ENCODE assay signal across 21 cellular contexts in the genomic region with DNA sequence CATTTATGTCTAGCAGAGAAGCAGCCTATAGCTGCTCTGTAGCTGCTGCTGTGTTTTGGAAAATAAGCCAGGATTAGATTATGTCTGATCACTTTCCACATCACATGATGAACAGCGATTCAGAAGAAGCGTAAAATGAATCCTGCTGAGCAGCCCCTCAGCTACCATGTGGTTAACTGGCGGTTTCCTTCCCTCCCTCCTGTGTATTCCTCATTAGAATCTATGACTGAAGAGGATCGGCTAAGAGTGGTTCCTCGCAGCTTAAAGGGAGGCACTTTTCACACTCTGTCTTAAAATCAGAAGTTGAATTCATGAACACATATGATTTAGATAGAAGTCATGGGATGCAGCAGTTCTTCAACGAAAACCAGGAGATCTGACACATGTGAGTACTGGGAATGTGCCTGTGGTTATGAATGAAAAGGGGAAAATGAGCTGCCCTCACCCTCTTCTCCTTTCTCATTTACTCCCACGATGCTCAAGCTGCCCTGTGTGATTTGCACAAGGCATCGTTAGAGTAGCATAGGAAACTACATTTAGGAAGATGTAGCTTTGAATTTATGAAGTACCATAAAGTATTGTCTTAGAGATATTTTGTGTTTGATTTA. TPM values are rescaled to one million over a fixed set of nuclear protein-coding genes. Genes with fewer than 3 reads are reported as not detected.
DNase-seq lines count a peak whose midpoint lies in the region; ATAC-seq, FAIRE-seq and TF ChIP-seq lines count a peak whose summit lies in the region.
"Had no signal": no experiment of that assay in that cellular context is flagged by ENCODE, and none has a peak within 500 bp of the region (broad histone marks: within the 10 kb centered on the region; RNA-seq: fewer than 3 reads in every experiment).

PPEF1 (plus strand) TSS at position 204 of the 608 bp plus-strand sequence; CDS start at position 340, 136 bp downstream.

- no peaks in the 10 kb centered on the region for H3K27me3 ChIP-seq in WERI-Rb-1 (ENCODE audit: insufficient read depth, low read depth, severe bottlenecking)
- H3K27me3 ChIP-seq: transverse colon had no signal

- peaks cover 12% of the 10 kb centered on the region for H3K36me3 ChIP-seq in WERI-Rb-1
- H3K36me3 ChIP-seq: heart left ventricle, transverse colon had no signal

- peak; percentile 98 for FAIRE-seq in D721Med (lab: Jason Lieb, UNC)
- FAIRE-seq: TTC549 had no signal

- ATAC-seq in HG02884 (IDR thresholded peaks at IDR 0.05; ENCODE audit: unreplicated experiment), result no peak
- ATAC-seq: HCT116; heart left ventricle; left colon; natural killer cell; psoas muscle; stimulated activated naive CD8-positive, alpha-beta T cell treated with anti-CD3 and anti-CD28 coated beads, Interleukin-15, Interleukin-2, amounts not matched to agents 100 U/mL and 50 U/mL, for 24 hours had no signal

- peak within 1 kb of the TSS; percentile 68 for H3K4me3 ChIP-seq in WERI-Rb-1 (ENCODE audit: low read depth, low read length)
- H3K4me3 ChIP-seq: heart left ventricle, psoas muscle, transverse colon had no signal

- DNase-seq in D721Med (ENCODE audit: insufficient read length, low spot score) (peak; percentile 35), NCI-H2227 (lab: John Stamatoyannopoulos, UW; ENCODE audit: unreplicated experiment) (peak; percentile 71), WERI-Rb-1 (peak; percentile 73), occipital lobe (lab: John Stamatoyannopoulos, UW) (no peak), mucosa of gallbladder (ENCODE audit: low spot score) (no peak), DMS153 treated with DMSO at 0.1 percent for 48 hours (lab: John Stamatoyannopoulos, UW; ENCODE audit: unreplicated experiment) (no peak), cortex of kidney (lab: John Stamatoyannopoulos, UW) (no peak)
- DNase-seq: activated CD4-positive, alpha-beta T cell treated with anti-CD3 and anti-CD28 coated beads for 4 hours; endodermal cell; heart left ventricle; left colon; natural killer cell; NCI-H187 treated with DMSO at 0.1 percent for 48 hours; NCI-H510A treated with DMSO at 0.1 percent for 48 hours; psoas muscle; stimulated activated naive CD8-positive, alpha-beta T cell treated with anti-CD3 and anti-CD28 coated beads, Interleukin-15, Interleukin-2, amounts not matched to agents 100 U/mL and 50 U/mL, for 24 hours; transverse colon had no signal

- TF ChIP-seq CTCF in D721Med (IDR thresholded peaks at IDR 0.05; ENCODE audit: insufficient read depth, missing control alignments) (no peak), WERI-Rb-1 (IDR thresholded peaks at IDR 0.05; ENCODE audit: low read depth, low read length) (no peak)

- H3K27ac ChIP-seq in WERI-Rb-1, result peak within 1 kb of the TSS; percentile 78
- H3K27ac ChIP-seq: heart left ventricle, psoas muscle, transverse colon had no signal

- peaks cover 9% of the 10 kb centered on the region for H3K9me3 ChIP-seq in WERI-Rb-1 (ENCODE audit: severe bottlenecking)
- H3K9me3 ChIP-seq: transverse colon had no signal

RNA-seq across cellular contexts. Expression of gene PPEF1, which starts in this region (rescaled TPM):
- 44.5 TPM for total RNA-seq in occipital lobe
- not detected for total RNA-seq in mucosa of gallbladder
- total RNA-seq: left colon, mesenteric fat pad, transverse colon had no signal

Comparison
In these comparisons a context has a peak if more than half of its experiments do, and no peak if none do; other contexts are left out.
1. RNA of gene PPEF1 (total RNA-seq): 44.5 TPM in occipital lobe (single experiment); not detected in mucosa of gallbladder (single experiment); every median in the first group is over 10 times any median in the second.
2. DNase-seq: peak in D721Med (single experiment), NCI-H2227 (single experiment) and WERI-Rb-1 (single experiment); none in occipital lobe (single experiment), mucosa of gallbladder (single experiment), DMS153 treated with DMSO at 0.1 percent for 48 hours (single experiment) and cortex of kidney (single experiment).